ENCODE assay signal across 27 cellular contexts in genomic region chr16:65532846-65533245, GRCh38.
"Had no signal": no experiment of that assay in that cellular context is flagged by ENCODE, and none has a peak within 500 bp of the region (broad histone marks: within the 10 kb centered on the region; RNA-seq: fewer than 3 reads in every experiment).

No MANE protein-coding gene starts in this region.

- H3K36me3 Mint-ChIP-seq: activated CD8-positive, alpha-beta memory T cell treated with anti-CD3 and anti-CD28 coated beads, Interleukin-2, amount 10 ng/mL, durations not matched to agents 7 days and 5 days; activated naive CD4-positive, alpha-beta T cell treated with anti-CD3 and anti-CD28 coated beads, Interleukin-2, amount 50 U/mL, for 72 hours had no signal

- H3K27me3 ChIP-seq: ascending aorta, body of pancreas, MG63, SJSA1 had no signal

- H3K27ac ChIP-seq: ascending aorta, body of pancreas, KMS-11 had no signal

- H3K9me3 ChIP-seq: ascending aorta, body of pancreas, MG63, SJSA1 had no signal

- H3K4me1 Mint-ChIP-seq: activated B cell treated with CpG ODN at 0.5 μM for 24 hours; activated CD4-positive, alpha-beta T cell treated with anti-CD3 and anti-CD28 coated beads, Interleukin-2, amount 10 ng/mL, durations not matched to agents 24 days and 14 days; activated CD8-positive, alpha-beta memory T cell treated with anti-CD3 and anti-CD28 coated beads, Interleukin-2, amount 10 ng/mL, durations not matched to agents 7 days and 5 days; activated naive CD8-positive, alpha-beta T cell treated with anti-CD3 and anti-CD28 coated beads, Interleukin-2, amount 50 U/mL, for 24 hours; central memory CD8-positive, alpha-beta T cell had no signal

- ATAC-seq: activated CD8-positive, alpha-beta memory T cell treated with anti-CD3 and anti-CD28 coated beads, Interleukin-2, amount 10 ng/mL, durations not matched to agents 7 days and 5 days; activated naive CD4-positive, alpha-beta T cell treated with anti-CD3 and anti-CD28 coated beads, Interleukin-2, amount 50 U/mL, for 72 hours; activated naive CD8-positive, alpha-beta T cell treated with anti-CD3 and anti-CD28 coated beads, Interleukin-2, amount 50 U/mL, for 24 hours; body of pancreas; PC-3; SK-N-SH treated with all-trans-retinoic acid at 6 μM for 48 hours had no signal

- H3K4me1 ChIP-seq: ascending aorta, body of pancreas had no signal

- H3K4me2 ChIP-seq: KMS-11 had no signal

- H3K4me3 Mint-ChIP-seq: activated B cell treated with CpG ODN at 0.5 μM for 24 hours; activated CD4-positive, alpha-beta T cell treated with anti-CD3 and anti-CD28 coated beads, Interleukin-2, amount 10 ng/mL, durations not matched to agents 24 days and 14 days; activated CD8-positive, alpha-beta memory T cell treated with anti-CD3 and anti-CD28 coated beads, Interleukin-2, amount 10 ng/mL, durations not matched to agents 7 days and 5 days; activated naive CD8-positive, alpha-beta T cell treated with anti-CD3 and anti-CD28 coated beads, Interleukin-2, amount 50 U/mL, for 24 hours; activated T-cell treated with anti-CD3 and anti-CD28 coated beads, Interleukin-2, amount 50 U/mL, for 24 hours; activated T-helper 1 cell treated with anti-CD3 and anti-CD28 coated beads, Interleukin-12 subunit alpha, Interleukin-12 subunit beta, Interleukin-2, Interleukin-4 antibody, amounts not matched to agents 30 ng/mL and 10 ng/mL and 1 ng/mL, durations not matched to agents 14 hours and 24 hours and 36 hours; central memory CD8-positive, alpha-beta T cell had no signal

- H3K27me3 Mint-ChIP-seq: activated B cell treated with CpG ODN at 0.5 μM for 24 hours; activated CD4-positive, alpha-beta T cell treated with anti-CD3 and anti-CD28 coated beads, Interleukin-2, amount 10 ng/mL, durations not matched to agents 24 days and 14 days; activated CD8-positive, alpha-beta memory T cell treated with anti-CD3 and anti-CD28 coated beads, Interleukin-2, amount 10 ng/mL, durations not matched to agents 7 days and 5 days; activated naive CD8-positive, alpha-beta T cell treated with anti-CD3 and anti-CD28 coated beads, Interleukin-2, amount 50 U/mL, for 24 hours; activated T-cell treated with anti-CD3 and anti-CD28 coated beads, Interleukin-2, amount 50 U/mL, for 24 hours; central memory CD8-positive, alpha-beta T cell had no signal

- H3K9ac ChIP-seq: KMS-11 had no signal

- H3K36me3 ChIP-seq: ascending aorta, MG63, SJSA1 had no signal

- DNase-seq: activated B cell treated with CpG ODN at 0.5 μM for 24 hours; activated CD4-positive, alpha-beta T cell treated with anti-CD3 and anti-CD28 coated beads for 1 hour; activated CD4-positive, alpha-beta T cell treated with anti-CD3 and anti-CD28 coated beads, Interleukin-2, amount 10 ng/mL, durations not matched to agents 24 days and 14 days; activated CD4-positive, alpha-beta T cell treated with anti-CD3 and anti-CD28 coated beads, Interleukin-2, amount 50 U/mL, for 48 hours; activated CD8-positive, alpha-beta memory T cell treated with anti-CD3 and anti-CD28 coated beads, Interleukin-2, amount 10 ng/mL, durations not matched to agents 7 days and 5 days; activated effector memory CD4-positive, alpha-beta T cell treated with Interleukin-2 at 50 U/mL for 16 hours; activated naive CD4-positive, alpha-beta T cell treated with Interleukin-2 at 50 U/mL for 16 hours; activated naive CD8-positive, alpha-beta T cell treated with anti-CD3 and anti-CD28 coated beads, Interleukin-2, amount 50 U/mL, for 24 hours; activated T-cell treated with anti-CD3 and anti-CD28 coated beads, Interleukin-2, amount 50 U/mL, for 24 hours; amniotic stem cell; body of pancreas; MG63; NCI-H1436; NCI-H1694 treated with DMSO at 0.1 percent for 48 hours; NCI-H2029 treated with DMSO at 0.1 percent for 48 hours; NCI-H510A treated with DMSO at 0.1 percent for 48 hours; PC-3; SHP77; SW 1271; T-helper 9 cell had no signal

- H3K4me3 ChIP-seq: body of pancreas had no signal

- H3K27ac Mint-ChIP-seq: activated B cell treated with CpG ODN at 0.5 μM for 24 hours; activated CD4-positive, alpha-beta T cell treated with anti-CD3 and anti-CD28 coated beads, Interleukin-2, amount 10 ng/mL, durations not matched to agents 24 days and 14 days; activated CD8-positive, alpha-beta memory T cell treated with anti-CD3 and anti-CD28 coated beads, Interleukin-2, amount 10 ng/mL, durations not matched to agents 7 days and 5 days; activated naive CD4-positive, alpha-beta T cell treated with anti-CD3 and anti-CD28 coated beads, Interleukin-2, amount 50 U/mL, for 72 hours; activated naive CD8-positive, alpha-beta T cell treated with anti-CD3 and anti-CD28 coated beads, Interleukin-2, amount 50 U/mL, for 24 hours; activated T-cell treated with anti-CD3 and anti-CD28 coated beads, Interleukin-2, amount 50 U/mL, for 24 hours; activated T-helper 1 cell treated with anti-CD3 and anti-CD28 coated beads, Interleukin-12 subunit alpha, Interleukin-12 subunit beta, Interleukin-2, Interleukin-4 antibody, amounts not matched to agents 30 ng/mL and 10 ng/mL and 1 ng/mL, durations not matched to agents 14 hours and 24 hours and 36 hours had no signal
